8 cellular contexts compared by ENCODE assay signal in the genomic region with DNA sequence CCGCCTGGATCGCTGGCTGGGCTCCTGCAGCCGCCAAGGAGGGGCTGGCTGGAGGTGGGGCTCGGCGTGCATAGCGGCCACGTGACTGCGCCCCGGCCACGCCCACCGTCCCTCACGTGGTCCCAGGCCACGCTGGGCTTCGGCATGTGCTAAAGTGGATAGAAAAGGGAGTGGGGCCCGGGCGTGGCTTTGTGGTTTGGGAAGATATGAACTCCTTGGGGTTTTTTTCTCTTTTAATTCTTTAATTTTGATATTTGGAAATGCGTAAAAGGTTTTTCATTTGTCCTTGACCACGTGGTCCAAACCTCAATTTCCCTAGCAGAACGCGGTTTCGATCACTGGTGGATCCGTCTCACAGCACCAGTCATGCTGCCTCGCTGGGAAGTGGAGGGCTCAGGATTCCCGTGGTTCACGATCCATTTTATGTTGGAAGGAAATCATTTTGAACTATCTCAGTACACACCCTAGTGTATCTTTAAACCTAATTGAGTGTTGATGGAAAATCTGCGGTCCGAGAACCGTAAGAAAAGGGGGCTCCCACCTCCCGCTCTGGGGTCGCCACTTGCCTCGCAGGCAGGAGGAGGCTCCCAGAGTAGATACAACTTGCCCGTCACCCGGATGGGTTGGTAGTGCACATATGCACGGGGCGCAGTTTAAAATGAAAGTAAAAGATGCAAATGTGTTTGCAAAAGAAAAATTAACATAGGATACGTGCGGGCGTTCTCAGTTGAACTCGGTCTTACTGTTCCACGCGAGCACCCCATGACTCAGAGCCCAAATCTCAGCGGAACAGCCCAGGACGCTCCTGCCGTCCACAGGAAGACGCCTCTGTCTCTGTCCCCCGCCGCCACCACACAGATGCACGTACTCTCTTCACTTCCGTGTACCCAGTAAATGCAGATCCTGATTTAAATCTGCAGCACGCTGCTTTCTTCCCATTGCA.
DNase-seq lines count a peak whose midpoint lies in the region; ATAC-seq and TF ChIP-seq lines count a peak whose summit lies in the region.

No MANE protein-coding gene starts in this region.

- H3K9me3 Mint-ChIP-seq in activated T-helper 2 cell treated with anti-CD3 and anti-CD28 coated beads, Interferon-gamma antibody, Interleukin-2, Interleukin-4, amounts not matched to agents 10 μg/mL and 5 μg/mL and 100 μg/mL, durations not matched to agents 14 hours and 24 hours and 36 hours, result no peaks in the 10 kb centered on the region

- peaks cover 43% of the 10 kb centered on the region for H3K4me1 ChIP-seq in BLaER1
- H3K4me1 ChIP-seq in thyroid gland, result peaks cover 6 to 8% of the 10 kb centered on the region in 2 donors

- H3K4me1 Mint-ChIP-seq in activated T-helper 2 cell treated with anti-CD3 and anti-CD28 coated beads, Interferon-gamma antibody, Interleukin-2, Interleukin-4, amounts not matched to agents 10 μg/mL and 5 μg/mL and 100 μg/mL, durations not matched to agents 14 hours and 24 hours and 36 hours (ENCODE audit: low read depth), result peaks cover 19% of the 10 kb centered on the region

- intact Hi-C loops in activated T-helper 2 cell treated with anti-CD3 and anti-CD28 coated beads, Interferon-gamma antibody, Interleukin-2, Interleukin-4, amounts not matched to agents 10 μg/mL and 5 μg/mL and 100 μg/mL, durations not matched to agents 14 hours and 24 hours and 36 hours (cut with micrococcal nuclease), result no loop called here
- intact Hi-C loops in thyroid gland (cut with DNase I), result no loop called here

- peak overlapping the region; percentile 78 for H3K9ac ChIP-seq in BLaER1

- WGBS in thyroid gland, 2 donors, result 46 to 52% methylated on average over 50 of the region's 50 CpGs

- ATAC-seq in GM19372 (IDR thresholded peaks at IDR 0.05; ENCODE audit: low read depth, unreplicated experiment), result peak; percentile 95
- ATAC-seq in HG03469 (IDR thresholded peaks at IDR 0.05; ENCODE audit: unreplicated experiment), result peak; percentile 72
- ATAC-seq in omental fat pad (ENCODE audit: low FRiP score), result peak; percentile 79

- DNase-seq in RKO (ENCODE audit: low spot score) (peak; percentile 81), fibroblast of villous mesenchyme (ENCODE audit: low read depth) (peak; percentile 87), omental fat pad (ENCODE audit: low spot score) (peak; percentile 66), thyroid gland (peak; percentile 79 to 84)
- peak; percentile 62 for DNase-seq in activated T-helper 2 cell treated with anti-CD3 and anti-CD28 coated beads, Interferon-gamma antibody, Interleukin-2, Interleukin-4, amounts not matched to agents 10 μg/mL and 5 μg/mL and 100 μg/mL, durations not matched to agents 14 hours and 24 hours and 36 hours (ENCODE audit: low spot score)

- no peak for TF ChIP-seq CTCF in fibroblast of villous mesenchyme (IDR thresholded peaks at IDR 0.05; ENCODE audit: insufficient read depth, low read depth, low read length)
- no peak for TF ChIP-seq CTCF in omental fat pad (IDR thresholded peaks at IDR 0.05)
- no peak for TF ChIP-seq CTCF in thyroid gland (IDR thresholded peaks at IDR 0.05)

- H3K36me3 ChIP-seq in BLaER1, result peaks cover 5% of the 10 kb centered on the region
- H3K36me3 ChIP-seq in thyroid gland, result no peaks in the 10 kb centered on the region

- H3K4me3 ChIP-seq in BLaER1, result peak overlapping the region; percentile 65
- H3K4me3 ChIP-seq in fibroblast of villous mesenchyme (ENCODE audit: low read depth, low read length), result peak overlapping the region; percentile 60
- peak overlapping the region; percentile 1 to 35 (median 5) for H3K4me3 ChIP-seq in thyroid gland (replicated peaks in 1 of 3)

- no peak for TF ChIP-seq POLR2A in thyroid gland (IDR thresholded peaks at IDR 0.05)

- H3K27ac ChIP-seq in BLaER1 (peak overlapping the region; percentile 77), thyroid gland (peak overlapping the region; percentile 5 to 76 (median 51))

- H3K4me2 ChIP-seq in BLaER1, result peak overlapping the region; percentile 82

- H3K27me3 ChIP-seq in BLaER1, result no peaks in the 10 kb centered on the region
- no peaks in the 10 kb centered on the region for H3K27me3 ChIP-seq in thyroid gland

- H3K27ac Mint-ChIP-seq in activated T-helper 2 cell treated with anti-CD3 and anti-CD28 coated beads, Interferon-gamma antibody, Interleukin-2, Interleukin-4, amounts not matched to agents 10 μg/mL and 5 μg/mL and 100 μg/mL, durations not matched to agents 14 hours and 24 hours and 36 hours, result peak overlapping the region; percentile 89

- peaks cover 96% of the 10 kb centered on the region for H4K20me1 ChIP-seq in BLaER1

- H3K9me3 ChIP-seq in BLaER1 (peaks cover 4% of the 10 kb centered on the region; the same call in 1 of the 2 replicates), thyroid gland (no peaks in the 10 kb centered on the region)

- peak overlapping the region; percentile 80 for H3K4me3 Mint-ChIP-seq in activated T-helper 2 cell treated with anti-CD3 and anti-CD28 coated beads, Interferon-gamma antibody, Interleukin-2, Interleukin-4, amounts not matched to agents 10 μg/mL and 5 μg/mL and 100 μg/mL, durations not matched to agents 14 hours and 24 hours and 36 hours (ENCODE audit: low read depth)

- H3K36me3 Mint-ChIP-seq in activated T-helper 2 cell treated with anti-CD3 and anti-CD28 coated beads, Interferon-gamma antibody, Interleukin-2, Interleukin-4, amounts not matched to agents 10 μg/mL and 5 μg/mL and 100 μg/mL, durations not matched to agents 14 hours and 24 hours and 36 hours (ENCODE audit: low read depth), result no peaks in the 10 kb centered on the region

- H3K27me3 Mint-ChIP-seq in activated T-helper 2 cell treated with anti-CD3 and anti-CD28 coated beads, Interferon-gamma antibody, Interleukin-2, Interleukin-4, amounts not matched to agents 10 μg/mL and 5 μg/mL and 100 μg/mL, durations not matched to agents 14 hours and 24 hours and 36 hours (ENCODE audit: low read depth), result no peaks in the 10 kb centered on the region

Comparison
In these comparisons a context has a peak if more than half of its experiments do, and no peak if none do; other contexts are left out.
1. Peak in every context shown above with its lines: DNase-seq, ATAC-seq, H3K4me3 ChIP-seq and H3K27ac ChIP-seq.
2. H3K4me3 ChIP-seq: peak in every context shown above with its lines; median percentile 65 in BLaER1; 60 in fibroblast of villous mesenchyme; 5 in thyroid gland.